In genomic region chr2:172962824-172963223, GRCh38 we compare ENCODE assay signal across 12 cellular contexts.
A peak's percentile ranks its signal among the peaks of the same experiment; 100 is the strongest.
DNase-seq lines count a peak whose midpoint lies in the region; ATAC-seq and TF ChIP-seq lines count a peak whose summit lies in the region.
"Had no signal": no experiment of that assay in that cellular context is flagged by ENCODE, and none has a peak within 500 bp of the region (broad histone marks: within the 10 kb centered on the region; RNA-seq: fewer than 3 reads in every experiment).

No MANE protein-coding gene starts in this region.

- no peak overlapping the region; a peak in 2 of 4 replicates for H4K8ac ChIP-seq in IMR-90 (ENCODE audit: low read depth in 2 of 2, low read length in 2 of 2)

- H3K27ac Mint-ChIP-seq in activated T-helper 1 cell treated with anti-CD3 and anti-CD28 coated beads, Interleukin-12 subunit alpha, Interleukin-12 subunit beta, Interleukin-2, Interleukin-4 antibody, amounts not matched to agents 30 ng/mL and 10 ng/mL and 1 ng/mL, durations not matched to agents 14 hours and 24 hours and 36 hours: peak overlapping the region; percentile 19
- H3K27ac Mint-ChIP-seq: endodermal cell had no signal

- no peak for TF ChIP-seq RAD21 in IMR-90 (IDR thresholded peaks at IDR 0.05; ENCODE audit: low read length)

- H3K27me3 ChIP-seq in IMR-90 (ENCODE audit: control insufficient read depth, insufficient read depth, low read length): no peaks in the 10 kb centered on the region

- H3K4me1 Mint-ChIP-seq in activated T-helper 1 cell treated with anti-CD3 and anti-CD28 coated beads, Interleukin-12 subunit alpha, Interleukin-12 subunit beta, Interleukin-2, Interleukin-4 antibody, amounts not matched to agents 30 ng/mL and 10 ng/mL and 1 ng/mL, durations not matched to agents 14 hours and 24 hours and 36 hours (ENCODE audit: low read depth): peaks cover 10% of the 10 kb centered on the region

- H4K91ac ChIP-seq in IMR-90 (ENCODE audit: insufficient read depth, low read depth, low read length): no peak overlapping the region

- H2AK9ac ChIP-seq in IMR-90 (replicated peaks; ENCODE audit: low read depth, low read length, poor library complexity): no peak overlapping the region

- H2BK5ac ChIP-seq in IMR-90 (ENCODE audit: low read depth, low read length, poor library complexity, severe bottlenecking): peak overlapping the region; percentile 69

- no peak overlapping the region for H3K14ac ChIP-seq in IMR-90 (replicated peaks; ENCODE audit: low read depth, low read length)

- no peak overlapping the region for H2BK120ac ChIP-seq in IMR-90 (ENCODE audit: low read depth, low read length)

- no peak overlapping the region for H2BK20ac ChIP-seq in IMR-90 (ENCODE audit: low read depth, low read length)

- DNase-seq in EL: peak; percentile 81
- DNase-seq in IMR-90: peak; percentile 78
- no peak for DNase-seq in activated T-helper 1 cell treated with anti-CD3 and anti-CD28 coated beads, Interleukin-12 subunit alpha, Interleukin-12 subunit beta, Interleukin-2, Interleukin-4 antibody, amounts not matched to agents 30 ng/mL and 10 ng/mL and 1 ng/mL, durations not matched to agents 14 hours and 24 hours and 36 hours (ENCODE audit: low spot score)
- peak; percentile 9 for DNase-seq in kidney glomerular epithelial cell (lab: John Stamatoyannopoulos, UW)
- no peak for DNase-seq in SHP77 (lab: John Stamatoyannopoulos, UW)
- DNase-seq in left cardiac atrium: no peak
- DNase-seq in NCI-H1436 (lab: John Stamatoyannopoulos, UW): no peak
- DNase-seq in NCI-H345 (lab: John Stamatoyannopoulos, UW): no peak
- DNase-seq: endodermal cell, NCI-H1105 had no signal

- TF ChIP-seq POLR2A in IMR-90 (IDR thresholded peaks at IDR 0.05; ENCODE audit: low read depth, low read length): no peak

- dilution Hi-C loops in IMR-90 (cut with HindIII; ENCODE audit: low sequenced_read_pairs, unreplicated experiment): no loop called here

- H3K18ac ChIP-seq in IMR-90 (ENCODE audit: low read depth, low read length): no peak overlapping the region

- no peak overlapping the region for H4K5ac ChIP-seq in IMR-90 (ENCODE audit: low read depth, low read length)

- H3K9me3 ChIP-seq in IMR-90 (ENCODE audit: control insufficient read depth, insufficient read depth, low read length): no peaks in the 10 kb centered on the region

- no peak overlapping the region for H2AFZ ChIP-seq in IMR-90 (replicated peaks; ENCODE audit: low read length, poor library complexity)

- no peak overlapping the region for H3K56ac ChIP-seq in IMR-90 (ENCODE audit: extremely low read depth, insufficient read depth, low read length)

- no peak overlapping the region; the same call in 2 of the 3 replicates for H2BK15ac ChIP-seq in IMR-90 (ENCODE audit: low read depth, low read length)

- intact Hi-C loops in IMR-90 (cut with micrococcal nuclease): no loop called here
- intact Hi-C loops in activated T-helper 1 cell treated with anti-CD3 and anti-CD28 coated beads, Interleukin-12 subunit alpha, Interleukin-12 subunit beta, Interleukin-2, Interleukin-4 antibody, amounts not matched to agents 30 ng/mL and 10 ng/mL and 1 ng/mL, durations not matched to agents 14 hours and 24 hours and 36 hours (cut with micrococcal nuclease): no loop called here
- intact Hi-C loops in left cardiac atrium (cut with DNase I): no loop called here

- H2AK5ac ChIP-seq in IMR-90 (ENCODE audit: low read depth, low read length): no peak overlapping the region

- H3K79me1 ChIP-seq in IMR-90 (ENCODE audit: low read depth in 1 of 2, low read length in 2 of 2): no peaks in the 10 kb centered on the region

- H3K4ac ChIP-seq in IMR-90 (ENCODE audit: low read depth, low read length): no peak overlapping the region; the same call in 1 of the 2 replicates

- H4K20me1 ChIP-seq in IMR-90 (ENCODE audit: insufficient read depth, low read length): no peaks in the 10 kb centered on the region

- H3K4me2 ChIP-seq in IMR-90 (ENCODE audit: low read depth, low read length): peak overlapping the region; percentile 20; the same call in 1 of the 2 replicates

- H3K9me1 ChIP-seq in IMR-90 (ENCODE audit: insufficient read depth, low read length): peaks cover 6% of the 10 kb centered on the region

- H3K4me3 ChIP-seq in IMR-90 (ENCODE audit: insufficient read depth, low read depth, low read length): no peak overlapping the region
- H3K4me3 ChIP-seq: lung, skin epidermis had no signal

- BruUV-seq in IMR-90 (replicated peaks; lab: Mats Ljungman, UMichigan): no TSS peak

- peak; percentile 71 for ATAC-seq in IMR-90 (ENCODE audit: low read depth)
- no peak for ATAC-seq in left cardiac atrium

- H3K27ac ChIP-seq in IMR-90 (ENCODE audit: insufficient read depth, low read length): no peak overlapping the region
- H3K27ac ChIP-seq: skin epidermis had no signal

- WGBS in IMR-90 (ENCODE audit: extremely low coverage in 2 of 2, insufficient read length in 1 of 2), 2 experiments: no CpG with 5 or more reads among the region's 2 CpGs

- CTCF ChIA-PET in IMR-90 (lab: Yijun Ruan, JAX): no interaction called here

- in situ Hi-C loops in IMR-90 (cut with MboI; ENCODE audit: low sequenced_read_pairs): no loop called here

- H3K36me3 Mint-ChIP-seq in activated T-helper 1 cell treated with anti-CD3 and anti-CD28 coated beads, Interleukin-12 subunit alpha, Interleukin-12 subunit beta, Interleukin-2, Interleukin-4 antibody, amounts not matched to agents 30 ng/mL and 10 ng/mL and 1 ng/mL, durations not matched to agents 14 hours and 24 hours and 36 hours (ENCODE audit: low read depth): no peaks in the 10 kb centered on the region

- peaks cover 11% of the 10 kb centered on the region for H3K4me1 ChIP-seq in IMR-90 (ENCODE audit: control insufficient read depth, insufficient read depth, low read length)

- H3K27me3 Mint-ChIP-seq in activated T-helper 1 cell treated with anti-CD3 and anti-CD28 coated beads, Interleukin-12 subunit alpha, Interleukin-12 subunit beta, Interleukin-2, Interleukin-4 antibody, amounts not matched to agents 30 ng/mL and 10 ng/mL and 1 ng/mL, durations not matched to agents 14 hours and 24 hours and 36 hours (ENCODE audit: insufficient read depth): no peaks in the 10 kb centered on the region

- no peaks in the 10 kb centered on the region for H3K9me3 Mint-ChIP-seq in activated T-helper 1 cell treated with anti-CD3 and anti-CD28 coated beads, Interleukin-12 subunit alpha, Interleukin-12 subunit beta, Interleukin-2, Interleukin-4 antibody, amounts not matched to agents 30 ng/mL and 10 ng/mL and 1 ng/mL, durations not matched to agents 14 hours and 24 hours and 36 hours
- H3K9me3 Mint-ChIP-seq: endodermal cell had no signal

- H3K23ac ChIP-seq in IMR-90 (ENCODE audit: low read depth, low read length): no peak overlapping the region

- no peak overlapping the region for H3K4me3 Mint-ChIP-seq in activated T-helper 1 cell treated with anti-CD3 and anti-CD28 coated beads, Interleukin-12 subunit alpha, Interleukin-12 subunit beta, Interleukin-2, Interleukin-4 antibody, amounts not matched to agents 30 ng/mL and 10 ng/mL and 1 ng/mL, durations not matched to agents 14 hours and 24 hours and 36 hours
- H3K4me3 Mint-ChIP-seq: endodermal cell had no signal

- POLR2A ChIA-PET in IMR-90 (lab: Charles Lee; ENCODE audit: unreplicated experiment): no interaction called here

- no peak for TF ChIP-seq CTCF in IMR-90 (conservative IDR thresholded peaks at IDR 0.05; ENCODE audit: low read depth, low read length)

- H3K36me3 ChIP-seq in IMR-90 (ENCODE audit: control insufficient read depth, insufficient read depth, low read length): no peaks in the 10 kb centered on the region

- no peak overlapping the region for H3K9ac ChIP-seq in IMR-90 (ENCODE audit: low read depth, low read length)

TF ChIP-seq in IMR-90, 13 proteins besides CTCF, POLR2A, EP300 and RAD21:
- TF ChIP-seq FOS (IDR thresholded peaks at IDR 0.05; ENCODE audit: low read depth, low read length): peak; percentile 54; the same call in 1 of the 2 replicates
- TF ChIP-seq RCOR1 (IDR thresholded peaks at IDR 0.05; ENCODE audit: insufficient replicate concordance, low read length): no peak

Comparison
In these comparisons a context has a peak if more than half of its experiments do, and no peak if none do; other contexts are left out.
1. DNase-seq: peak in EL (single experiment), IMR-90 (single experiment) and kidney glomerular epithelial cell (single experiment); none in activated T-helper 1 cell treated with anti-CD3 and anti-CD28 coated beads, Interleukin-12 subunit alpha, Interleukin-12 subunit beta, Interleukin-2, Interleukin-4 antibody, amounts not matched to agents 30 ng/mL and 10 ng/mL and 1 ng/mL, durations not matched to agents 14 hours and 24 hours and 36 hours (single experiment), SHP77 (0 of 2), left cardiac atrium (single experiment), NCI-H1436 (single experiment) and NCI-H345 (single experiment).